Comparison of ENCODE assay signal across 9 cellular contexts in the genomic region with DNA sequence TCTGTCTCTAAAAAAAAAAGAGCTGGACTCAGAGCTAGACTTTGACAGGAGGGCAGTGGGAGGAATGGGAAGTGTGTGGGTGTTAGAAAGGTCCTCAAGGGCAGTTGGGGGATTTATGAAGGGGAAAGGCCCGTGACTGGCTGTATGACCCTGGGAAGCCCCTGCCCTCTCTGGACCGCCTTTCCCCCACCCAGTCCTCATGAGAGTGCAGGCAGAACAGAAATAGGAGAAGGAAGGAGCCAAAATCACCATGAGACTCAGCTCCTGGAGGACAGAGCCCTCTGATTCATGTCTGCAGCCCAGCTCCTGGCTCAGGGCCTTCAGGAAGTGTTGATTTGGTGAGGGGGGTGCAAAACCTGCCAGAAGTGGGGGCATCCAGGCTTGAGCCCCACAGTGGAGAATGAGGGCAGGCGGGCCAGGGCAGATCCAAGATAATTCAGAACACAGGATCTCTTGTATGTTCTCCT. TPM values are rescaled to one million over a fixed set of nuclear protein-coding genes. Genes with fewer than 3 reads are reported as not detected.
A peak's percentile ranks its signal among the peaks of the same experiment; 100 is the strongest.
DNase-seq lines count a peak whose midpoint lies in the region; ATAC-seq lines count a peak whose summit lies in the region.
"Had no signal": no experiment of that assay in that cellular context is flagged by ENCODE, and none has a peak within 500 bp of the region (broad histone marks: within the 10 kb centered on the region; RNA-seq: fewer than 3 reads in every experiment).

No MANE protein-coding gene starts in this region.

- H3K27me3 Mint-ChIP-seq in activated naive CD8-positive, alpha-beta T cell treated with anti-CD3 and anti-CD28 coated beads for 36 hours: no peaks in the 10 kb centered on the region

- H3K9me3 ChIP-seq in BLaER1 treated with 17β-estradiol and CSF1 and Interleukin-3, amounts not matched to agents 10 nM and 100 nM (replicated peaks in 1 of 11): no peaks in the 10 kb centered on the region
- H3K9me3 ChIP-seq in GM23248 (ENCODE audit: low read depth) (no peaks in the 10 kb centered on the region), mesodermal cell (ENCODE audit: control insufficient read depth, low read length) (no peaks in the 10 kb centered on the region)

- ATAC-seq in GM19351 (IDR thresholded peaks at IDR 0.05; ENCODE audit: unreplicated experiment) (no peak), HG03378 (IDR thresholded peaks at IDR 0.05; ENCODE audit: unreplicated experiment) (no peak)

- peaks cover 51% of the 10 kb centered on the region for H3F3A ChIP-seq in GM23248 (ENCODE audit: insufficient read depth)

- 35 to 36% methylated on average over 3 of the region's 3 CpGs for WGBS in GM23248 (ENCODE audit: low coverage in 1 of 2, low lambda C conversion rate in 2 of 2, missing lambda C conversion rate in 2 of 2), 2 experiments
- WGBS in mesodermal cell (ENCODE audit: insufficient coverage in 2 of 2), 2 experiments: 83 to 92% methylated on average over 1 to 2 of the region's 3 CpGs

- H3K79me2 ChIP-seq in GM23248 (ENCODE audit: insufficient read depth): no peaks in the 10 kb centered on the region

- H3K4me2 ChIP-seq in BLaER1 treated with 17β-estradiol and CSF1 and Interleukin-3, amounts not matched to agents 10 nM and 100 nM: peak overlapping the region; percentile 44 to 97 (median 91)
- peak overlapping the region; percentile 22 for H3K4me2 ChIP-seq in GM23248 (ENCODE audit: unreplicated experiment)

- peak overlapping the region; percentile 77 for H3K27ac Mint-ChIP-seq in activated naive CD8-positive, alpha-beta T cell treated with anti-CD3 and anti-CD28 coated beads for 36 hours

- H3K36me3 Mint-ChIP-seq in activated naive CD8-positive, alpha-beta T cell treated with anti-CD3 and anti-CD28 coated beads for 36 hours: peaks cover 47% of the 10 kb centered on the region

- no peaks in the 10 kb centered on the region for H3K9me3 Mint-ChIP-seq in activated naive CD8-positive, alpha-beta T cell treated with anti-CD3 and anti-CD28 coated beads for 36 hours

- H4K20me1 ChIP-seq in BLaER1 treated with 17β-estradiol and CSF1 and Interleukin-3, amounts not matched to agents 10 nM and 100 nM: no peaks in the 10 kb centered on the region
- no peaks in the 10 kb centered on the region for H4K20me1 ChIP-seq in GM23248 (ENCODE audit: insufficient read depth)

- H3K9me2 ChIP-seq in GM23248 (ENCODE audit: insufficient read depth): no peaks in the 10 kb centered on the region

- H3K36me3 ChIP-seq in BLaER1 treated with 17β-estradiol and CSF1 and Interleukin-3, amounts not matched to agents 10 nM and 100 nM: peaks cover 17 to 26% (median 19%) of the 10 kb centered on the region in 11 experiments; a peak in 21 of 22 replicates
- H3K36me3 ChIP-seq in GM23248 (ENCODE audit: low read depth): no peaks in the 10 kb centered on the region
- H3K36me3 ChIP-seq in mesodermal cell (ENCODE audit: control insufficient read depth, insufficient read depth, low read length): no peaks in the 10 kb centered on the region

- H3K4me3 Mint-ChIP-seq in activated naive CD8-positive, alpha-beta T cell treated with anti-CD3 and anti-CD28 coated beads for 36 hours: peak overlapping the region; percentile 29

- H3K4me1 ChIP-seq in BLaER1 treated with 17β-estradiol and CSF1 and Interleukin-3, amounts not matched to agents 10 nM and 100 nM: peaks cover 55 to 99% (median 77%) of the 10 kb centered on the region in 10 experiments
- H3K4me1 ChIP-seq in GM23248 (ENCODE audit: insufficient read depth) (peaks cover 65% of the 10 kb centered on the region), mesodermal cell (ENCODE audit: control insufficient read depth, insufficient read depth, low read length, poor library complexity, severe bottlenecking) (peaks cover 38% of the 10 kb centered on the region)

- peak; percentile 79 for DNase-seq in GM23248
- no peak for DNase-seq in activated naive CD8-positive, alpha-beta T cell treated with anti-CD3 and anti-CD28 coated beads for 36 hours
- DNase-seq in NK-92 (lab: John Stamatoyannopoulos, UW; ENCODE audit: unreplicated experiment): no peak
- DNase-seq in stimulated activated CD4-positive, alpha-beta T cell treated with anti-CD3 and anti-CD28 coated beads, Interleukin-2, amount 100 ng/mL, for 24 hours: no peak
- DNase-seq: DND-41 had no signal

- H3K4me1 Mint-ChIP-seq in activated naive CD8-positive, alpha-beta T cell treated with anti-CD3 and anti-CD28 coated beads for 36 hours: peaks cover 70% of the 10 kb centered on the region

- peak overlapping the region in 2 of 10 experiments; percentile 2 to 25; a peak in 1 of 20 replicates for H3K4me3 ChIP-seq in BLaER1 treated with 17β-estradiol and CSF1 and Interleukin-3, amounts not matched to agents 10 nM and 100 nM
- no peak overlapping the region for H3K4me3 ChIP-seq in GM23248
- H3K4me3 ChIP-seq in mesodermal cell (ENCODE audit: extremely low read depth, insufficient read depth, low read length, poor library complexity, severe bottlenecking): no peak overlapping the region

- peak overlapping the region; percentile 31 to 81 (median 60); a peak in 20 of 22 replicates for H3K9ac ChIP-seq in BLaER1 treated with 17β-estradiol and CSF1 and Interleukin-3, amounts not matched to agents 10 nM and 100 nM
- H3K9ac ChIP-seq in GM23248: peak overlapping the region; percentile 4; the same call in 1 of the 2 replicates

- in situ Hi-C loops in GM23248 (cut with MboI): no loop called here

- no peaks in the 10 kb centered on the region for H3K27me3 ChIP-seq in BLaER1 treated with 17β-estradiol and CSF1 and Interleukin-3, amounts not matched to agents 10 nM and 100 nM
- H3K27me3 ChIP-seq in GM23248 (replicated peaks; ENCODE audit: insufficient read depth): no peaks in the 10 kb centered on the region

- H2AFZ ChIP-seq in GM23248: no peak overlapping the region

- H3K27ac ChIP-seq in BLaER1 treated with 17β-estradiol and CSF1 and Interleukin-3, amounts not matched to agents 10 nM and 100 nM: peak overlapping the region; percentile 56 to 90 (median 85); a peak in 20 of 22 replicates
- H3K27ac ChIP-seq in GM23248 (peak overlapping the region; percentile 77), mesodermal cell (ENCODE audit: low read depth, low read length, severe bottlenecking) (peak overlapping the region; percentile 64)

RNA-seq across cellular contexts. Expression of a gene that starts 8.7 kb away (rescaled TPM):
- total RNA-seq in GM23248 (2014; rRNA removed; shearing (Covaris generic)): 11.5 and 13.0 TPM in 2 replicates
- polyA plus RNA-seq in GM23248 (2016; fragmentation: Nextera tagmentation; extraction: Ambion mirVana): 23.2 and 25.7 TPM in 2 replicates
- 10 to 100 TPM; 55.7 to 58.1 TPM for total RNA-seq in activated naive CD8-positive, alpha-beta T cell treated with anti-CD3 and anti-CD28 coated beads for 36 hours
- 45.2 TPM for polyA plus RNA-seq in mesodermal cell (2013, experiment 1 of 2)
- polyA plus RNA-seq in mesodermal cell (2013, experiment 2 of 2): 33.8 TPM

RNA-seq across cellular contexts. Expression of a gene that starts 17.3 kb away (rescaled TPM):
- 8.7 and 13.7 TPM in 2 replicates for total RNA-seq in GM23248 (2014; rRNA removed; shearing (Covaris generic))
- polyA plus RNA-seq in GM23248 (2016; fragmentation: Nextera tagmentation; extraction: Ambion mirVana): 9.4 and 11.9 TPM in 2 replicates
- total RNA-seq in activated naive CD8-positive, alpha-beta T cell treated with anti-CD3 and anti-CD28 coated beads for 36 hours: 10 to 100 TPM; 38.9 to 41.5 TPM
- polyA plus RNA-seq in mesodermal cell (2013, experiment 1 of 2): 0.55 TPM
- 1.2 TPM for polyA plus RNA-seq in mesodermal cell (2013, experiment 2 of 2)

RNA-seq across cellular contexts. Expression of a gene that starts 38.7 kb away (rescaled TPM):
- total RNA-seq in GM23248 (2014; rRNA removed; shearing (Covaris generic)): 0.32 and 0.76 TPM in 2 replicates
- 1.1 and 1.4 TPM in 2 replicates for polyA plus RNA-seq in GM23248 (2016; fragmentation: Nextera tagmentation; extraction: Ambion mirVana)
- 1 to 10 TPM; 1.6 TPM for total RNA-seq in activated naive CD8-positive, alpha-beta T cell treated with anti-CD3 and anti-CD28 coated beads for 36 hours
- polyA plus RNA-seq in mesodermal cell (2013, experiment 1 of 2): not detected
- not detected for polyA plus RNA-seq in mesodermal cell (2013, experiment 2 of 2)

RNA-seq across cellular contexts. Expression of a gene that starts 47.6 kb away (rescaled TPM):
- not detected in 2 replicates for total RNA-seq in GM23248 (2014; rRNA removed; shearing (Covaris generic))
- not detected in 2 replicates for polyA plus RNA-seq in GM23248 (2016; fragmentation: Nextera tagmentation; extraction: Ambion mirVana)
- not detected for total RNA-seq in activated naive CD8-positive, alpha-beta T cell treated with anti-CD3 and anti-CD28 coated beads for 36 hours
- not detected for polyA plus RNA-seq in mesodermal cell (2013, experiment 1 of 2)
- polyA plus RNA-seq in mesodermal cell (2013, experiment 2 of 2): not detected
